In genomic region chr5:43606351-43606750, GRCh38 we compare ENCODE assay signal across 19 cellular contexts.
"Had no signal": no experiment of that assay in that cellular context is flagged by ENCODE, and none has a peak within 500 bp of the region (broad histone marks: within the 10 kb centered on the region; RNA-seq: fewer than 3 reads in every experiment).

No MANE protein-coding gene starts in this region.

- H3K27me3 ChIP-seq: cardiac muscle cell, spleen, upper lobe of right lung had no signal

- H2AFZ ChIP-seq: parathyroid adenoma had no signal

- H3K27me3 Mint-ChIP-seq: activated naive CD4-positive, alpha-beta T cell treated with anti-CD3 and anti-CD28 coated beads, Interleukin-2, amount 10 ng/mL, durations not matched to agents 7 days and 5 days; effector memory CD8-positive, alpha-beta T cell; naive B cell; T-helper 17 cell had no signal

- H3K9ac ChIP-seq: parathyroid adenoma had no signal

- H3K4me3 Mint-ChIP-seq: activated naive CD4-positive, alpha-beta T cell treated with anti-CD3 and anti-CD28 coated beads, Interleukin-2, amount 10 ng/mL, durations not matched to agents 7 days and 5 days; activated T-cell treated with anti-CD3 and anti-CD28 coated beads, Interleukin-2, amount 50 U/mL, for 4 hours; effector memory CD8-positive, alpha-beta T cell; T-helper 17 cell had no signal

- DNase-seq: activated CD4-positive, alpha-beta T cell treated with anti-CD3 and anti-CD28 coated beads, Interleukin-2, amount 50 U/mL, for 1 hour; activated CD4-positive, CD25-positive, alpha-beta regulatory T cell treated with anti-CD3 and anti-CD28 coated beads, Interleukin-2, amount 50 U/mL, for 72 hours; activated CD8-positive, alpha-beta memory T cell treated with anti-CD3 and anti-CD28 coated beads, Interleukin-2, amount 50 U/mL, for 4 hours; activated effector memory CD4-positive, alpha-beta T cell treated with Interleukin-2 at 50 U/mL for 16 hours; activated naive CD4-positive, alpha-beta T cell treated with anti-CD3 and anti-CD28 coated beads, Interleukin-2, amount 10 ng/mL, durations not matched to agents 7 days and 5 days; activated T-cell treated with anti-CD3 and anti-CD28 coated beads, Interleukin-2, amount 50 U/mL, for 4 hours; effector memory CD8-positive, alpha-beta T cell; foreskin melanocyte; head of caudate nucleus; mesenchymal stem cell; mucosa of descending colon; naive B cell; spleen; stimulated activated naive CD4-positive, alpha-beta T cell; T-helper 17 cell; upper lobe of right lung had no signal

- H3K27ac Mint-ChIP-seq: activated naive CD4-positive, alpha-beta T cell treated with anti-CD3 and anti-CD28 coated beads, Interleukin-2, amount 10 ng/mL, durations not matched to agents 7 days and 5 days; T-helper 17 cell had no signal

- H3K27ac ChIP-seq: cardiac muscle cell, parathyroid adenoma, spleen, upper lobe of right lung, VCaP had no signal

- H3K9me3 Mint-ChIP-seq: activated naive CD4-positive, alpha-beta T cell treated with anti-CD3 and anti-CD28 coated beads, Interleukin-2, amount 10 ng/mL, durations not matched to agents 7 days and 5 days; activated T-cell treated with anti-CD3 and anti-CD28 coated beads, Interleukin-2, amount 50 U/mL, for 4 hours; effector memory CD8-positive, alpha-beta T cell; naive B cell had no signal

- H3K9me3 ChIP-seq: mucosa of descending colon, spleen, upper lobe of right lung had no signal

- H3K4me3 ChIP-seq: cardiac muscle cell, mucosa of descending colon, spleen, upper lobe of right lung had no signal

- ATAC-seq: activated T-cell treated with anti-CD3 and anti-CD28 coated beads, Interleukin-2, amount 50 U/mL, for 4 hours; effector memory CD8-positive, alpha-beta T cell; mucosa of descending colon; T-helper 17 cell; upper lobe of right lung had no signal
